34 cellular contexts compared by ENCODE assay signal in the genomic region with DNA sequence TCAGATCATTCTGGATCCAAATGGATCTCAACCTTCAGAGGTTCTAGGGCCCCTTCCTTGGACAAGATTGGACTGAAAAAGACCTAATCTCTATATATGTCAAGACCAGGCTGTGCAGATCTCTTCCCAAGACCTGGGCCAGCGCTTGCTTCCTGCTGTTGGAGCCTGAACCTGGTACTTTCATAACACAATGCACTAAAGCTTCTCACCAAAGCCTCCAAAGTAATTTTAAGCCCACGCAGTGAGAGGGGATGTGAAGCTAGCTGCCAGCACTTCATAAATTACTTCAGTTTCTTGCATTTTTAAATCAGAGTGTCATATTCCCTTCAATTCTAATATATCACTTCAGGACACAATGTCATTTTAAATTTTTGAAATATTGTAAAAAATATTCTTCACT. TPM values are rescaled to one million over a fixed set of nuclear protein-coding genes. Genes with fewer than 3 reads are reported as not detected.
A peak's percentile ranks its signal among the peaks of the same experiment; 100 is the strongest.
DNase-seq lines count a peak whose midpoint lies in the region; TF ChIP-seq lines count a peak whose summit lies in the region.
"Had no signal": no experiment of that assay in that cellular context is flagged by ENCODE, and none has a peak within 500 bp of the region (broad histone marks: within the 10 kb centered on the region; RNA-seq: fewer than 3 reads in every experiment).

No MANE protein-coding gene starts in this region.

- DNase-seq in esophagus muscularis mucosa (ENCODE audit: extremely low spot score) (peak; percentile 47), putamen (ENCODE audit: low spot score) (peak; percentile 48), endothelial cell (ENCODE audit: low spot score) (no peak)
- DNase-seq in activated CD4-positive, CD25-positive, alpha-beta regulatory T cell treated with anti-CD3 and anti-CD28 coated beads, Interleukin-2, amount 50 U/mL, for 72 hours, result no peak
- DNase-seq: 8988T; ACHN; AML-193; BE2C; C1 segment of cervical spinal cord; Caco-2; Calu3; CD4-positive, alpha-beta memory T cell; CD4-positive, alpha-beta T cell; CD4-positive, CD25-positive, alpha-beta regulatory T cell; CD8-positive, alpha-beta memory T cell; CD8-positive, alpha-beta T cell; COR-L47; DMS 273 treated with DMSO at 0.1 percent for 48 hours; DMS153; DMS53; DMS79; DMS79 treated with DMSO at 0.1 percent for 48 hours; DND-41; EL had no signal

- TF ChIP-seq CTCF in esophagus muscularis mucosa (IDR thresholded peaks at IDR 0.05) (no peak), endothelial cell (IDR thresholded peaks at IDR 0.05; ENCODE audit: unreplicated experiment) (no peak)

- no peak overlapping the region for H3K4me3 ChIP-seq in esophagus muscularis mucosa
- H3K4me3 ChIP-seq: A549; BLaER1; BLaER1 treated with 17β-estradiol and CSF1 and Interleukin-3, amounts not matched to agents 10 nM and 100 nM had no signal

- intact Hi-C loops in esophagus muscularis mucosa (cut with DNase I), result no loop called here

- no peaks in the 10 kb centered on the region for H3K36me3 Mint-ChIP-seq in endothelial cell (ENCODE audit: low read depth, unreplicated experiment)
- H3K36me3 Mint-ChIP-seq: CD14-positive monocyte; CD4-positive, alpha-beta memory T cell; CD4-positive, CD25-positive, alpha-beta regulatory T cell; CD8-positive, alpha-beta memory T cell; CD8-positive, alpha-beta T cell had no signal

- no peaks in the 10 kb centered on the region for H3K4me1 ChIP-seq in esophagus muscularis mucosa
- H3K4me1 ChIP-seq: A549; BE2C; BLaER1; BLaER1 treated with 17β-estradiol and CSF1 and Interleukin-3, amounts not matched to agents 10 nM and 100 nM; Caco-2 had no signal

- H3K4me1 Mint-ChIP-seq in endothelial cell (ENCODE audit: unreplicated experiment), result peaks cover 32% of the 10 kb centered on the region
- H3K4me1 Mint-ChIP-seq: B cell; CD14-positive monocyte; CD4-positive, alpha-beta memory T cell; CD4-positive, CD25-positive, alpha-beta regulatory T cell; CD8-positive, alpha-beta memory T cell had no signal

- H3K4me3 Mint-ChIP-seq in endothelial cell (ENCODE audit: unreplicated experiment), result no peak overlapping the region
- H3K4me3 Mint-ChIP-seq: B cell; CD14-positive monocyte; CD4-positive, alpha-beta memory T cell; CD4-positive, alpha-beta T cell; CD4-positive, CD25-positive, alpha-beta regulatory T cell; CD8-positive, alpha-beta memory T cell; CD8-positive, alpha-beta T cell had no signal

- no peak for TF ChIP-seq POLR2A in esophagus muscularis mucosa (IDR thresholded peaks at IDR 0.05; ENCODE audit: low read depth)

- no peaks in the 10 kb centered on the region for H3K27me3 ChIP-seq in esophagus muscularis mucosa
- H3K27me3 ChIP-seq: BE2C; BLaER1; BLaER1 treated with 17β-estradiol and CSF1 and Interleukin-3, amounts not matched to agents 10 nM and 100 nM had no signal

- no peak overlapping the region for H3K27ac ChIP-seq in esophagus muscularis mucosa (replicated peaks in 1 of 4)
- H3K27ac ChIP-seq: 22Rv1; A549; BLaER1; BLaER1 treated with 17β-estradiol and CSF1 and Interleukin-3, amounts not matched to agents 10 nM and 100 nM; C4-2B had no signal

- 79% methylated on average over 2 of the region's 2 CpGs for WGBS in esophagus muscularis mucosa

- H3K27ac Mint-ChIP-seq in endothelial cell (ENCODE audit: unreplicated experiment), result no peak overlapping the region
- H3K27ac Mint-ChIP-seq: B cell; CD14-positive monocyte; CD4-positive, alpha-beta memory T cell; CD4-positive, alpha-beta T cell; CD4-positive, CD25-positive, alpha-beta regulatory T cell; CD8-positive, alpha-beta memory T cell; CD8-positive, alpha-beta T cell had no signal

- peaks cover 2% of the 10 kb centered on the region for H3K27me3 Mint-ChIP-seq in endothelial cell (ENCODE audit: unreplicated experiment)
- H3K27me3 Mint-ChIP-seq: B cell; CD4-positive, alpha-beta memory T cell; CD4-positive, alpha-beta T cell; CD4-positive, CD25-positive, alpha-beta regulatory T cell; CD8-positive, alpha-beta memory T cell had no signal

- H3K9me3 Mint-ChIP-seq in endothelial cell (ENCODE audit: unreplicated experiment), result no peaks in the 10 kb centered on the region
- H3K9me3 Mint-ChIP-seq: CD4-positive, alpha-beta T cell; CD8-positive, alpha-beta T cell had no signal

- no peaks in the 10 kb centered on the region for H3K9me3 ChIP-seq in esophagus muscularis mucosa
- H3K9me3 ChIP-seq: A549; BE2C; BLaER1; BLaER1 treated with 17β-estradiol and CSF1 and Interleukin-3, amounts not matched to agents 10 nM and 100 nM; Caco-2 had no signal

- no peak for TF ChIP-seq EP300 in esophagus muscularis mucosa (IDR thresholded peaks at IDR 0.05)

- no peaks in the 10 kb centered on the region for H3K36me3 ChIP-seq in esophagus muscularis mucosa
- H3K36me3 ChIP-seq: BE2C; BLaER1; BLaER1 treated with 17β-estradiol and CSF1 and Interleukin-3, amounts not matched to agents 10 nM and 100 nM had no signal

RNA-seq across cellular contexts. Expression of gene LRRC30, which starts 50.7 kb away (rescaled TPM):
- total RNA-seq in esophagus muscularis mucosa (not detected), endothelial cell (ENCODE audit: unreplicated experiment) (not detected)
- total RNA-seq: A172; A673; B cell; Caco-2; Calu3; CD4-positive, alpha-beta memory T cell; CD4-positive, alpha-beta T cell; CD4-positive, CD25-positive, alpha-beta regulatory T cell; CD8-positive, alpha-beta memory T cell; CD8-positive, alpha-beta T cell; Daoy had no signal

Comparison
In these comparisons a context has a peak if more than half of its experiments do, and no peak if none do; other contexts are left out.
1. DNase-seq: peak in esophagus muscularis mucosa (single experiment) and putamen (single experiment); none in endothelial cell (single experiment) and activated CD4-positive, CD25-positive, alpha-beta regulatory T cell treated with anti-CD3 and anti-CD28 coated beads, Interleukin-2, amount 50 U/mL, for 72 hours (single experiment).